ENCODE assay signal across 16 cellular contexts in genomic region chr2:45882707-45883106, GRCh38.
DNase-seq lines count a peak whose midpoint lies in the region; ATAC-seq, FAIRE-seq and TF ChIP-seq lines count a peak whose summit lies in the region.
"Had no signal": no experiment of that assay in that cellular context is flagged by ENCODE, and none has a peak within 500 bp of the region (broad histone marks: within the 10 kb centered on the region; RNA-seq: fewer than 3 reads in every experiment).

No MANE protein-coding gene starts in this region.

- intact Hi-C loops in Right ventricle myocardium inferior (cut with DNase I) = loop anchor here (2.0 to 5.0 kb wide), 2 partner anchors 40 to 60 kb away; no protein-coding TSS in a partner anchor
- intact Hi-C loops in cardiac septum (cut with DNase I) = loop anchor here (2.0 kb wide), 1 partner anchor 60 kb away; no protein-coding TSS in a partner anchor
- intact Hi-C loops in uterus (cut with DNase I; ENCODE audit: low total_unique reads) = no loop called here
- intact Hi-C loops in pancreas (cut with DNase I) = no loop called here

- ATAC-seq in Right ventricle myocardium inferior (peak; percentile 72), pancreas (no peak), HG03280 (IDR thresholded peaks at IDR 0.05; ENCODE audit: unreplicated experiment) (no peak)
- ATAC-seq: activated CD8-positive, alpha-beta T cell treated with anti-CD3 and anti-CD28 coated beads for 36 hours had no signal

- H3K27ac ChIP-seq in uterus = peak overlapping the region; percentile 77 to 79
- H3K27ac ChIP-seq in pancreas = no peak overlapping the region
- H3K27ac ChIP-seq: A549, SJSA1 had no signal

- H3K36me3 Mint-ChIP-seq in mesothelial cell of epicardium = peaks cover 5% of the 10 kb centered on the region

- H3K36me3 ChIP-seq in uterus = no peaks in the 10 kb centered on the region
- no peaks in the 10 kb centered on the region for H3K36me3 ChIP-seq in pancreas
- H3K36me3 ChIP-seq: SJSA1 had no signal

- no peaks in the 10 kb centered on the region for H3K27me3 Mint-ChIP-seq in mesothelial cell of epicardium (ENCODE audit: low read depth)
- H3K27me3 Mint-ChIP-seq: activated CD8-positive, alpha-beta T cell treated with anti-CD3 and anti-CD28 coated beads for 36 hours; naive B cell had no signal

- TF ChIP-seq POLR2A in uterus (IDR thresholded peaks at IDR 0.05) = no peak

- 47 to 82% methylated on average over 12 of the region's 12 CpGs for WGBS in pancreas, 2 donors

- DNase-seq in Right ventricle myocardium inferior (ENCODE audit: missing footprints) (no peak), cardiac septum (ENCODE audit: low spot score) (no peak), fibroblast of the aortic adventitia (ENCODE audit: low read depth) (peak; percentile 83), mucosa of gallbladder (ENCODE audit: low spot score) (peak; percentile 50), uterus (peak; percentile 69 to 71), pancreas (no peak), mesothelial cell of epicardium (ENCODE audit: low spot score in 2 of 2, unreplicated experiment in 2 of 2) (no peak)
- DNase-seq: activated CD8-positive, alpha-beta T cell treated with anti-CD3 and anti-CD28 coated beads for 36 hours; COR-L47; HFFc6; kidney; naive B cell had no signal

- H3K27ac Mint-ChIP-seq in mesothelial cell of epicardium = no peak overlapping the region
- H3K27ac Mint-ChIP-seq: activated CD8-positive, alpha-beta T cell treated with anti-CD3 and anti-CD28 coated beads for 36 hours; activated T-helper 2 cell treated with anti-CD3 and anti-CD28 coated beads, Interferon-gamma antibody, Interleukin-2, Interleukin-4, amounts not matched to agents 10 μg/mL and 5 μg/mL and 100 μg/mL, durations not matched to agents 14 hours and 24 hours and 36 hours; HFFc6 had no signal

- peaks cover 19% of the 10 kb centered on the region for H3K9me3 Mint-ChIP-seq in mesothelial cell of epicardium
- H3K9me3 Mint-ChIP-seq: activated CD8-positive, alpha-beta T cell treated with anti-CD3 and anti-CD28 coated beads for 36 hours; HFFc6 had no signal

- H3K4me3 Mint-ChIP-seq in mesothelial cell of epicardium = no peak overlapping the region
- H3K4me3 Mint-ChIP-seq: activated CD8-positive, alpha-beta T cell treated with anti-CD3 and anti-CD28 coated beads for 36 hours; HFFc6 had no signal

- H3K4me3 ChIP-seq in fibroblast of the aortic adventitia (ENCODE audit: low read depth, low read length) = no peak overlapping the region
- no peak overlapping the region for H3K4me3 ChIP-seq in uterus
- H3K4me3 ChIP-seq in pancreas = no peak overlapping the region
- H3K4me3 ChIP-seq: A549, SJSA1 had no signal

- H3K4me1 ChIP-seq in uterus (peaks cover 5 to 31% of the 10 kb centered on the region in 2 donors), pancreas (peaks cover 0 to 15% (median 8%) of the 10 kb centered on the region in 3 donors)
- H3K4me1 ChIP-seq: A549, SJSA1 had no signal

- H3K9me3 ChIP-seq in uterus = no peaks in the 10 kb centered on the region
- no peaks in the 10 kb centered on the region for H3K9me3 ChIP-seq in pancreas
- H3K9me3 ChIP-seq: A549, SJSA1 had no signal

- H3K27me3 ChIP-seq in uterus (no peaks in the 10 kb centered on the region), pancreas (no peaks in the 10 kb centered on the region)
- H3K27me3 ChIP-seq: SJSA1 had no signal

- no peak for FAIRE-seq in pancreas (lab: Jason Lieb, UNC)
- FAIRE-seq: A549, kidney had no signal

- no peak for TF ChIP-seq CTCF in fibroblast of the aortic adventitia (IDR thresholded peaks at IDR 0.05; ENCODE audit: insufficient read depth, low read length)
- TF ChIP-seq CTCF in uterus (IDR thresholded peaks at IDR 0.05) = no peak
- no peak for TF ChIP-seq CTCF in pancreas (IDR thresholded peaks at IDR 0.05)
- TF ChIP-seq CTCF in mesothelial cell of epicardium (IDR thresholded peaks at IDR 0.05; ENCODE audit: unreplicated experiment) = no peak

- peaks cover 22% of the 10 kb centered on the region for H3K4me1 Mint-ChIP-seq in mesothelial cell of epicardium

Comparison
In these comparisons a context has a peak if more than half of its experiments do, and no peak if none do; other contexts are left out.
1. DNase-seq: peak in fibroblast of the aortic adventitia (single experiment), mucosa of gallbladder (single experiment) and uterus (2 of 2); none in Right ventricle myocardium inferior (single experiment), cardiac septum (single experiment), pancreas (0 of 6) and mesothelial cell of epicardium (0 of 2).
2. H3K27ac ChIP-seq: peak in uterus (2 of 2); none in pancreas (0 of 4).
3. intact Hi-C loops: an anchor here in Right ventricle myocardium inferior (2.0 to 5.0 kb wide) and cardiac septum (2.0 kb wide); none called in uterus and pancreas.